2 cellular contexts compared by ENCODE assay signal in the genomic region with DNA sequence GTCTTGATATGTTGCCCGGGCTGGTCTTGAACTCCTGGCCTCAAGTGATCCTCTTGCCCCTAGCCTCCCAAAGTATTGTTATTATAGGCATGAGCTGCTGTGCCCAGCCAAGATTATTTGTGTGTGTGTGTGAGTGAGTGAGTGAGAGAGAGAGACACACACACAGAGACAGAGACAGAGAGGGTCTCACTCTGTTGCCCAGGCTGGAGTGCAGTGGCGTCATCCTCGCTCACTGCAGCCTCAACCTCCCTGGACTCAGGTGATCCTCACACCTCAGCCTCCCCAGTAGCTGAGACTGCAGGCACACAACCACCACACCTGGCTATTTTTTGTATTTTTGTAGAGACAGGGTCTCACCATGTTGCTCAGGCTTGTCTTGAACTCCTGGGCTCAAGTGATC.
TF ChIP-seq lines count a peak whose summit lies in the region.

No MANE protein-coding gene starts in this region.

TF ChIP-seq in HEK293, 187 proteins besides CTCF, POLR2A, EP300 and RAD21:
- no peak for TF ChIP-seq REST (tag by site-specific recombination; IDR thresholded peaks at IDR 0.05)
- no peak for TF ChIP-seq ZNF623 (tag by site-specific recombination; IDR thresholded peaks at IDR 0.05)
- no peak for TF ChIP-seq ZNF423 (tag by site-specific recombination; IDR thresholded peaks at IDR 0.05)
- no peak for TF ChIP-seq ZNF747 (tag by site-specific recombination; IDR thresholded peaks at IDR 0.05)
- TF ChIP-seq, protein P1, sequence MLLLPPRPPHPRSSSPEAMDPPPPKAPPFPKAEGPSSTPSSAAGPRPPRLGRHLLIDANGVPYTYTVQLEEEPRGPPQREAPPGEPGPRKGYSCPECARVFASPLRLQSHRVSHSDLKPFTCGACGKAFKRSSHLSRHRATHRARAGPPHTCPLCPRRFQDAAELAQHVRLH (tag by site-specific recombination; IDR thresholded peaks at IDR 0.05) = no peak
- TF ChIP-seq ZNF112 (tag by site-specific recombination; IDR thresholded peaks at IDR 0.05) = no peak
- 0 out of 2 replicates have a peak, but pooled peaks have one; percentile 16 for TF ChIP-seq ZNF121 (tag by site-specific recombination; IDR thresholded peaks at IDR 0.05)

TF ChIP-seq in K562, 482 proteins besides CTCF, POLR2A, EP300 and RAD21:
- no peak for TF ChIP-seq SP1 (CRISPR knock-in tag; IDR thresholded peaks at IDR 0.05)
- TF ChIP-seq PTBP1 (IDR thresholded peaks at IDR 0.05; ENCODE audit: low read depth, low read length) = no peak
- TF ChIP-seq RNF219 (CRISPR knock-in tag; IDR thresholded peaks at IDR 0.05) = no peak
- no peak for TF ChIP-seq TFAM (CRISPR knock-in tag; conservative IDR thresholded peaks at IDR 0.05)
- TF ChIP-seq ZNF121 (CRISPR knock-in tag; conservative IDR thresholded peaks at IDR 0.05) = 0 out of 2 replicates have a peak, but pooled peaks have one; percentile 11
- no peak for TF ChIP-seq HEY1 (CRISPR knock-in tag; IDR thresholded peaks at IDR 0.05; ENCODE audit: borderline replicate concordance)
- TF ChIP-seq ZNF551 (CRISPR knock-in tag; IDR thresholded peaks at IDR 0.05) = no peak
